Comparison of ENCODE assay signal across 1 cellular context in the genomic region with DNA sequence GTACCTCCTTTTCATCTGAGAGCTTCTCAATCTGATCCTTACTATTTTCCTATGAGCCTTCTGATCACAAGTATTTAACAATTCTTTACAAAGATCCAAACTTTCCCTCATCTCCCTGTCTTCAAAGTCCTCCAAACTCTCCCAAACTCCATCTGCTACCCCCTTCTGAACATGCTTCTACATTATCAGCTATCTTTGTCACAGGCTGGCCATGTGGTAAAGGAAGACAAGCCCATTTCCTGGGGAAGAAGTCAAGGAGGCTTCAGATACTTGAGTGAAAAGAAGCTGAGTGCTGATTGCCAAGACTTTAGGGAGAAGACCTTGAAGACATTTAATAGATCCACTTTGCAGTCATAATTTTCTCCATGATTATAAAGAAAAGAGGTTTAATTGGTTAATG.
TF ChIP-seq lines count a peak whose summit lies in the region.

No MANE protein-coding gene starts in this region.

TF ChIP-seq in K562, 482 proteins besides CTCF, POLR2A, EP300 and RAD21 (continued from another document):
- peak; percentile 86 for TF ChIP-seq MGA (IDR thresholded peaks at IDR 0.05)
- no peak for TF ChIP-seq SRSF7 (optimal IDR thresholded peaks at IDR 0.05; ENCODE audit: low read depth, low read length)
- TF ChIP-seq, protein P1, sequence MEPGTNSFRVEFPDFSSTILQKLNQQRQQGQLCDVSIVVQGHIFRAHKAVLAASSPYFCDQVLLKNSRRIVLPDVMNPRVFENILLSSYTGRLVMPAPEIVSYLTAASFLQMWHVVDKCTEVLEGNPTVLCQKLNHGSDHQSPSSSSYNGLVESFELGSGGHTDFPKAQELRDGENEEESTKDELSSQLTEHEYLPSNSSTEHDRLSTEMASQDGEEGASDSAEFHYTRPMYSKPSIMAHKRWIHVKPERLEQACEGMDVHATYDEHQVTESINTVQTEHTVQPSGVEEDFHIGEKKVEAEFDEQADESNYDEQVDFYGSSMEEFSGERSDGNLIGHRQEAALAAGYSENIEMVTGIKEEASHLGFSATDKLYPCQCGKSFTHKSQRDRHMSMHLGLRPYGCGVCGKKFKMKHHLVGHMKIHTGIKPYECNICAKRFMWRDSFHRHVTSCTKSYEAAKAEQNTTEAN (CRISPR knock-in tag; IDR thresholded peaks at IDR 0.05): no peak
- TF ChIP-seq MXI1 (IDR thresholded peaks at IDR 0.05; ENCODE audit: low read depth, low read length): no peak
- no peak for TF ChIP-seq PHF20 (IDR thresholded peaks at IDR 0.05; ENCODE audit: partially characterized antibody)
- TF ChIP-seq ERF (CRISPR knock-in tag; IDR thresholded peaks at IDR 0.05): no peak
- no peak for TF ChIP-seq ZBTB12 (CRISPR knock-in tag; IDR thresholded peaks at IDR 0.05)
- TF ChIP-seq ARID1B (IDR thresholded peaks at IDR 0.05): peak; percentile 17; the same call in 1 of the 2 replicates
- TF ChIP-seq STAT5B (CRISPR knock-in tag; IDR thresholded peaks at IDR 0.05): no peak
- TF ChIP-seq KAT8 (IDR thresholded peaks at IDR 0.05; ENCODE audit: low read depth): no peak
- TF ChIP-seq, protein P2, sequence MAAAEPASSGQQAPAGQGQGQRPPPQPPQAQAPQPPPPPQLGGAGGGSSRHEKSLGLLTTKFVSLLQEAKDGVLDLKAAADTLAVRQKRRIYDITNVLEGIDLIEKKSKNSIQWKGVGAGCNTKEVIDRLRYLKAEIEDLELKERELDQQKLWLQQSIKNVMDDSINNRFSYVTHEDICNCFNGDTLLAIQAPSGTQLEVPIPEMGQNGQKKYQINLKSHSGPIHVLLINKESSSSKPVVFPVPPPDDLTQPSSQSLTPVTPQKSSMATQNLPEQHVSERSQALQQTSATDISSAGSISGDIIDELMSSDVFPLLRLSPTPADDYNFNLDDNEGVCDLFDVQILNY (CRISPR knock-in tag; IDR thresholded peaks at IDR 0.05): no peak
- TF ChIP-seq POLR2AphosphoS5 (IDR thresholded peaks at IDR 0.05; ENCODE audit: control insufficient read depth, insufficient read depth, low read depth, low read length): 0 out of 2 replicates have a peak, but pooled peaks have one; percentile 29
- TF ChIP-seq TCF3 (CRISPR knock-in tag; IDR thresholded peaks at IDR 0.05): peak; percentile 42; the same call in 1 of the 2 replicates
- peak; percentile 35; the same call in 1 of the 2 replicates for TF ChIP-seq NCOR1 (IDR thresholded peaks at IDR 0.05)
- TF ChIP-seq, protein P3, sequence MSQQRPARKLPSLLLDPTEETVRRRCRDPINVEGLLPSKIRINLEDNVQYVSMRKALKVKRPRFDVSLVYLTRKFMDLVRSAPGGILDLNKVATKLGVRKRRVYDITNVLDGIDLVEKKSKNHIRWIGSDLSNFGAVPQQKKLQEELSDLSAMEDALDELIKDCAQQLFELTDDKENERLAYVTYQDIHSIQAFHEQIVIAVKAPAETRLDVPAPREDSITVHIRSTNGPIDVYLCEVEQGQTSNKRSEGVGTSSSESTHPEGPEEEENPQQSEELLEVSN (IDR thresholded peaks at IDR 0.05; ENCODE audit: borderline replicate concordance in 1 of 2, extremely low read depth in 1 of 2, insufficient read depth in 1 of 2, insufficient read length in 1 of 2, low read depth in 1 of 2, low read length in 1 of 2, poor library complexity in 1 of 2, severe bottlenecking in 1 of 2): peak in 1 of 2 experiments; percentile 43
- no peak for TF ChIP-seq ZBTB5 (IDR thresholded peaks at IDR 0.05)
- peak; percentile 42; the same call in 1 of the 2 replicates for TF ChIP-seq L3MBTL2 (IDR thresholded peaks at IDR 0.05)
- no peak for TF ChIP-seq ATF1 (CRISPR knock-in tag; IDR thresholded peaks at IDR 0.05)
- TF ChIP-seq ATF1 (tag; IDR thresholded peaks at IDR 0.05): no peak
- no peak for TF ChIP-seq ZBTB26 (CRISPR knock-in tag; IDR thresholded peaks at IDR 0.05)
- no peak for TF ChIP-seq ZNF398 (CRISPR knock-in tag; IDR thresholded peaks at IDR 0.05)
- no peak for TF ChIP-seq NR2C1 (IDR thresholded peaks at IDR 0.05)
- TF ChIP-seq NR2C1 (tag; IDR thresholded peaks at IDR 0.05): no peak
- peak; percentile 64 for TF ChIP-seq CBFA2T3 (IDR thresholded peaks at IDR 0.05)
- no peak for TF ChIP-seq ARID3A (IDR thresholded peaks at IDR 0.05; ENCODE audit: borderline replicate concordance, low read depth, low read length)
- TF ChIP-seq HDAC8 (tag; IDR thresholded peaks at IDR 0.05): no peak
- TF ChIP-seq ZNF23 (CRISPR knock-in tag; IDR thresholded peaks at IDR 0.05): no peak
- no peak for TF ChIP-seq TCF15 (CRISPR knock-in tag; IDR thresholded peaks at IDR 0.05)
